In the genomic region with DNA sequence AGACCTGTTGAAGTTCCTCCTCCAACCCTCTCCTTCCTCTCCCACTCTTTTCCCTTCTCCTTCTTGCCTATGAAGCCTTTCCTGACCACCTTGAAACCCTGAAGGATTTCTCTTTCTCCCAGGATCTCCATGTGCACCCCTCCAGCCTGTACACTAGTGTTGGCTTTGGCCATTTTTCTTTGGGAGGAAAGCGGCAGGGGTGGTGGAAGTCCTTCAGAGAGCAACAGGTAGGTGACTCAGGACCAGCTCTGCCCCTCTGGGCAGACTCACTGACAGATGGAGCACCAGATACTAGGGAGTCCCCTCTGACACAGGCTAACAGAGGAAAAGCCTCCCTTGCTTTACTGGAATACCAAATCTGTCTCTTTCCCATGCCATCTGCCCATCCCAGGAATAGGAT, we compare ENCODE assay signal across 1 cellular context.
TF ChIP-seq lines count a peak whose summit lies in the region.

No MANE protein-coding gene starts in this region.

TF ChIP-seq in GM23338, 12 proteins besides CTCF, POLR2A, EP300 and RAD21 (continued from another document):
- TF ChIP-seq, protein P1, sequence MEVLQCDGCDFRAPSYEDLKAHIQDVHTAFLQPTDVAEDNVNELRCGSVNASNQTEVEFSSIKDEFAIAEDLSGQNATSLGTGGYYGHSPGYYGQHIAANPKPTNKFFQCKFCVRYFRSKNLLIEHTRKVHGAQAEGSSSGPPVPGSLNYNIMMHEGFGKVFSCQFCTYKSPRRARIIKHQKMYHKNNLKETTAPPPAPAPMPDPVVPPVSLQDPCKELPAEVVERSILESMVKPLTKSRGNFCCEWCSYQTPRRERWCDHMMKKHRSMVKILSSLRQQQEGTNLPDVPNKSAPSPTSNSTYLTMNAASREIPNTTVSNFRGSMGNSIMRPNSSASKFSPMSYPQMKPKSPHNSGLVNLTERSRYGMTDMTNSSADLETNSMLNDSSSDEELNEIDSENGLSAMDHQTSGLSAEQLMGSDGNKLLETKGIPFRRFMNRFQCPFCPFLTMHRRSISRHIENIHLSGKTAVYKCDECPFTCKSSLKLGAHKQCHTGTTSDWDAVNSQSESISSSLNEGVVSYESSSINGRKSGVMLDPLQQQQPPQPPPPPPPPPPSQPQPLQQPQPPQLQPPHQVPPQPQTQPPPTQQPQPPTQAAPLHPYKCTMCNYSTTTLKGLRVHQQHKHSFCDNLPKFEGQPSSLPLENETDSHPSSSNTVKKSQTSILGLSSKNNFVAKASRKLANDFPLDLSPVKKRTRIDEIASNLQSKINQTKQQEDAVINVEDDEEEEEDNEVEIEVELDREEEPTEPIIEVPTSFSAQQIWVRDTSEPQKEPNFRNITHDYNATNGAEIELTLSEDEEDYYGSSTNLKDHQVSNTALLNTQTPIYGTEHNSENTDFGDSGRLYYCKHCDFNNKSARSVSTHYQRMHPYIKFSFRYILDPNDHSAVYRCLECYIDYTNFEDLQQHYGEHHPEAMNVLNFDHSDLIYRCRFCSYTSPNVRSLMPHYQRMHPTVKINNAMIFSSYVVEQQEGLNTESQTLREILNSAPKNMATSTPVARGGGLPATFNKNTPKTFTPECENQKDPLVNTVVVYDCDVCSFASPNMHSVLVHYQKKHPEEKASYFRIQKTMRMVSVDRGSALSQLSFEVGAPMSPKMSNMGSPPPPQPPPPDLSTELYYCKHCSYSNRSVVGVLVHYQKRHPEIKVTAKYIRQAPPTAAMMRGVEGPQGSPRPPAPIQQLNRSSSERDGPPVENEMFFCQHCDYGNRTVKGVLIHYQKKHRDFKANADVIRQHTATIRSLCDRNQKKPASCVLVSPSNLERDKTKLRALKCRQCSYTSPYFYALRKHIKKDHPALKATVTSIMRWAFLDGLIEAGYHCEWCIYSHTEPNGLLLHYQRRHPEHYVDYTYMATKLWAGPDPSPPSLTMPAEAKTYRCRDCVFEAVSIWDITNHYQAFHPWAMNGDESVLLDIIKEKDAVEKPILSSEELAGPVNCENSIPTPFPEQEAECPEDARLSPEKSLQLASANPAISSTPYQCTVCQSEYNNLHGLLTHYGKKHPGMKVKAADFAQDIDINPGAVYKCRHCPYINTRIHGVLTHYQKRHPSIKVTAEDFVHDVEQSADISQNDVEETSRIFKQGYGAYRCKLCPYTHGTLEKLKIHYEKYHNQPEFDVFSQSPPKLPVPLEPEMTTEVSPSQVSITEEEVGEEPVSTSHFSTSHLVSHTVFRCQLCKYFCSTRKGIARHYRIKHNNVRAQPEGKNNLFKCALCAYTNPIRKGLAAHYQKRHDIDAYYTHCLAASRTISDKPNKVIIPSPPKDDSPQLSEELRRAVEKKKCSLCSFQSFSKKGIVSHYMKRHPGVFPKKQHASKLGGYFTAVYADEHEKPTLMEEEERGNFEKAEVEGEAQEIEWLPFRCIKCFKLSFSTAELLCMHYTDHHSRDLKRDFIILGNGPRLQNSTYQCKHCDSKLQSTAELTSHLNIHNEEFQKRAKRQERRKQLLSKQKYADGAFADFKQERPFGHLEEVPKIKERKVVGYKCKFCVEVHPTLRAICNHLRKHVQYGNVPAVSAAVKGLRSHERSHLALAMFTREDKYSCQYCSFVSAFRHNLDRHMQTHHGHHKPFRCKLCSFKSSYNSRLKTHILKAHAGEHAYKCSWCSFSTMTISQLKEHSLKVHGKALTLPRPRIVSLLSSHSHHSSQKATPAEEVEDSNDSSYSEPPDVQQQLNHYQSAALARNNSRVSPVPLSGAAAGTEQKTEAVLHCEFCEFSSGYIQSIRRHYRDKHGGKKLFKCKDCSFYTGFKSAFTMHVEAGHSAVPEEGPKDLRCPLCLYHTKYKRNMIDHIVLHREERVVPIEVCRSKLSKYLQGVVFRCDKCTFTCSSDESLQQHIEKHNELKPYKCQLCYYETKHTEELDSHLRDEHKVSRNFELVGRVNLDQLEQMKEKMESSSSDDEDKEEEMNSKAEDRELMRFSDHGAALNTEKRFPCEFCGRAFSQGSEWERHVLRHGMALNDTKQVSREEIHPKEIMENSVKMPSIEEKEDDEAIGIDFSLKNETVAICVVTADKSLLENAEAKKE (CRISPR knock-in tag; IDR thresholded peaks at IDR 0.05): no peak
